34 cellular contexts compared by ENCODE assay signal in the genomic region with DNA sequence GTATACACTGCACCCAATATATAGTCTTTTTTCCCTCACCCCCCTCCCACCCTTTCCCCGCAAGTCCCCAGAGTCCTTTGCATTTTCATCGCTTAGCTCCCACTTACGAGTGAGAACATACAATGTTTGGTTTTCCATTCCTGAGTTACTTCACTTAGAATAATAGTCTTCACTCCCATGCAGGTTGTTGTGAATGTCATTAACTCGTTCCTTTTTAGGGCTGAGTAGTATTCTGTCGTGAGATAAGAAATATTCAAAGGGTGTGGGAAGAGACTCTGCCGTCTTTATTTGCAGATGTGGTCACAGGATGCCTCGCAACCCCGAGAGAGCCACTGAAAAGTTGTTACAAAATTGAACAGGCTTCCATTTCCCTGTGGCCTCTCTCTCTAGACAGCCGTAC.
"Had no signal": no experiment of that assay in that cellular context is flagged by ENCODE, and none has a peak within 500 bp of the region (broad histone marks: within the 10 kb centered on the region; RNA-seq: fewer than 3 reads in every experiment).

No MANE protein-coding gene starts in this region.

- H3K9me3 ChIP-seq: MG63 had no signal

- H3K27me3 ChIP-seq: MG63 had no signal

- H3K36me3 ChIP-seq: MG63 had no signal

- DNase-seq: Karpas-422, Kasumi-1, MG63, MM.1S, MV-4-11, NCI-H1048, NCI-H1092, NCI-H1092 treated with DMSO at 0.1 percent for 48 hours, NCI-H1105, NCI-H1105 treated with DMSO at 0.1 percent for 48 hours, NCI-H1417, NCI-H1417 treated with DMSO at 0.1 percent for 48 hours, NCI-H1436, NCI-H1436 treated with DMSO at 0.1 percent for 48 hours, NCI-H146, NCI-H1694, NCI-H1694 treated with DMSO at 0.1 percent for 48 hours, NCI-H187, NCI-H187 treated with DMSO at 0.1 percent for 48 hours, NCI-H1930, NCI-H2029, NCI-H2029 treated with DMSO at 0.1 percent for 48 hours, NCI-H2081, NCI-H2107, NCI-H2171, NCI-H2171 treated with DMSO at 0.1 percent for 48 hours, NCI-H2227 treated with DMSO at 0.1 percent for 48 hours, NCI-H226, NCI-H345, NCI-H446, NCI-H446 treated with DMSO at 0.1 percent for 48 hours, NCI-H510A, NCI-H510A treated with DMSO at 0.1 percent for 48 hours had no signal

- H3K27ac ChIP-seq: KMS-11 had no signal

- H3K4me3 ChIP-seq: MG63 had no signal

- H3K9ac ChIP-seq: KMS-11 had no signal

- H3K4me2 ChIP-seq: KMS-11 had no signal
